8 cellular contexts compared by ENCODE assay signal in the genomic region with DNA sequence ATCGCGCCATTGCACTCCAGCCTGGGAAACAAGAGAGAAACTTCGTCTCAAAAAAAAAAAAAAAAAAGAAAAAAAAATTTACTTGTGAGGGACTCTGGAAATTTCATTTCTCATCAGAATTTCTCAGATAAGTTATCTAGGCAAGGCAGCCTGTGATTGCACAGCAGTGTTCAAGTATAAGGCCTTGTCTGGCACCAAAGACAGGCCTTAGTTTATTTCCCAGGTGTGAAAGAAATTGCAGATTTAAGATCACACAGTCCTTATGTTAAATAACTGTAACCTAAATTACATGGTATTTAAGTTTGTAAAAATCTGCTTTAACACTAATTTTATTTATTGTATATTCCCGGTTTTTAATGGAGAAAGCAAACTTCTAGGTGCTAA. TPM values are rescaled to one million over a fixed set of nuclear protein-coding genes. Genes with fewer than 3 reads are reported as not detected.
DNase-seq lines count a peak whose midpoint lies in the region; ATAC-seq and TF ChIP-seq lines count a peak whose summit lies in the region.

No MANE protein-coding gene starts in this region.

- intact Hi-C loops in heart right ventricle (cut with DNase I) = loop anchor here in 7 of 10 donors (1.0 to 10.0 kb wide), 12 partner anchors 17 to 1353 kb away; partner anchors contain the start of gene ZNF184 (in 1 of the 7)
- intact Hi-C loops in left ventricle myocardium superior (cut with micrococcal nuclease) = no loop called here
- intact Hi-C loops in adrenal gland (cut with DNase I) = no loop called here
- intact Hi-C loops in uterus (cut with DNase I; ENCODE audit: low total_unique reads) = loop anchor here (10.0 kb wide), 1 partner anchor 73 kb away; a partner anchor contains a TSS

- H3K4me1 ChIP-seq in heart right ventricle (peaks cover 0 to 16% (median 12%) of the 10 kb centered on the region in 9 donors), adrenal gland (replicated peaks in 1 of 2) (peaks cover 6 to 13% of the 10 kb centered on the region in 2 donors), uterus (no peaks in the 10 kb centered on the region)

- peak overlapping the region in 9 of 10 donors; percentile 96 to 98 (median 97) for H3K27ac ChIP-seq in heart right ventricle
- peak overlapping the region; percentile 94 to 99 (median 97) for H3K27ac ChIP-seq in adrenal gland
- peak overlapping the region; percentile 96 to 98 for H3K27ac ChIP-seq in uterus

- no peaks in the 10 kb centered on the region for H3K9me3 ChIP-seq in heart right ventricle
- no peaks in the 10 kb centered on the region for H3K9me3 ChIP-seq in adrenal gland (replicated peaks in 1 of 3)
- no peaks in the 10 kb centered on the region for H3K9me3 ChIP-seq in uterus

- H3K36me3 ChIP-seq in heart right ventricle (peaks cover 0 to 5% (median 0%) of the 10 kb centered on the region in 9 donors), adrenal gland (replicated peaks in 1 of 2) (no peaks in the 10 kb centered on the region), uterus (no peaks in the 10 kb centered on the region)

- no peaks in the 10 kb centered on the region for H3K36me3 Mint-ChIP-seq in mesothelial cell of epicardium

- peaks cover 18% of the 10 kb centered on the region for H3K4me1 Mint-ChIP-seq in mesothelial cell of epicardium

- no peak for ATAC-seq in heart right ventricle
- ATAC-seq in left ventricle myocardium superior = no peak
- no peak for ATAC-seq in HG03097 (IDR thresholded peaks at IDR 0.05; ENCODE audit: low FRiP score, unreplicated experiment)

- H3K27me3 ChIP-seq in heart right ventricle = no peaks in the 10 kb centered on the region
- H3K27me3 ChIP-seq in adrenal gland = no peaks in the 10 kb centered on the region
- peaks cover 0 to 3% of the 10 kb centered on the region in 2 donors for H3K27me3 ChIP-seq in uterus

- peak overlapping the region; percentile 89 for H3K4me3 Mint-ChIP-seq in mesothelial cell of epicardium

- peak overlapping the region; percentile 97 for H3K27ac Mint-ChIP-seq in mesothelial cell of epicardium

- DNase-seq in heart right ventricle (no peak), left ventricle myocardium superior (no peak), adrenal gland (no peak), mesothelial cell of epicardium (ENCODE audit: low spot score in 2 of 2, unreplicated experiment in 2 of 2) (no peak), uterus (no peak), NCI-H2227 (lab: John Stamatoyannopoulos, UW; ENCODE audit: unreplicated experiment) (no peak), inferior parietal cortex (ENCODE audit: extremely low spot score) (no peak)

- H3K27me3 Mint-ChIP-seq in mesothelial cell of epicardium (ENCODE audit: low read depth) = no peaks in the 10 kb centered on the region

- H3K4me3 ChIP-seq in heart right ventricle = peak overlapping the region in 2 of 10 donors; percentile 90 to 95
- H3K4me3 ChIP-seq in adrenal gland = peak overlapping the region in 1 of 4 donors; percentile 79
- H3K4me3 ChIP-seq in uterus = no peak overlapping the region

- WGBS in heart right ventricle, 2 donors = 80 to 81% methylated on average over 4 of the region's 4 CpGs
- 82 to 88% (median 85%) methylated on average over 4 of the region's 4 CpGs for WGBS in adrenal gland, 4 donors

- H3K9me3 Mint-ChIP-seq in mesothelial cell of epicardium = no peaks in the 10 kb centered on the region

- no peak for TF ChIP-seq CTCF in heart right ventricle (IDR thresholded peaks at IDR 0.05)
- TF ChIP-seq CTCF in adrenal gland (IDR thresholded peaks at IDR 0.05) = no peak
- no peak for TF ChIP-seq CTCF in mesothelial cell of epicardium (IDR thresholded peaks at IDR 0.05; ENCODE audit: unreplicated experiment)
- TF ChIP-seq CTCF in uterus (IDR thresholded peaks at IDR 0.05) = no peak

- no peak for TF ChIP-seq POLR2A in adrenal gland (IDR thresholded peaks at IDR 0.05)
- no peak for TF ChIP-seq POLR2A in uterus (IDR thresholded peaks at IDR 0.05)

RNA-seq across cellular contexts. Expression of gene HFE, which starts 34.8 kb away (rescaled TPM):
- total RNA-seq in heart right ventricle (1 to 10 TPM; 2.4 to 7.7 (median 4.7) TPM), left ventricle myocardium superior (4.5 TPM), adrenal gland (10 to 100 TPM; 12.9 to 32.1 (median 23.6) TPM), mesothelial cell of epicardium (7.0 to 8.3 TPM (median 8.3 TPM) in 3 replicates), uterus (1 to 10 TPM; 1.2 to 8.4 (median 6.2) TPM)
- polyA plus RNA-seq in heart right ventricle (1 to 10 TPM; 1.4 to 2.5 TPM), adrenal gland (10 to 100 TPM in 1 of 3 donors, 1 to 10 TPM in 2; 6.2 to 15.9 (median 6.4) TPM)

Comparison
In these comparisons a context has a peak if more than half of its experiments do, and no peak if none do; other contexts are left out.
1. intact Hi-C loops: an anchor here in heart right ventricle (1.0 to 10.0 kb wide) and uterus (10.0 kb wide); none called in left ventricle myocardium superior and adrenal gland.